ENCODE assay signal across 15 cellular contexts in genomic region chr3:43243590-43244587, GRCh38. TPM values are rescaled to one million over a fixed set of nuclear protein-coding genes. Genes with fewer than 3 reads are reported as not detected.
DNase-seq lines count a peak whose midpoint lies in the region; ATAC-seq, FAIRE-seq and TF ChIP-seq lines count a peak whose summit lies in the region.
"Had no signal": no experiment of that assay in that cellular context is flagged by ENCODE, and none has a peak within 500 bp of the region (broad histone marks: within the 10 kb centered on the region; RNA-seq: fewer than 3 reads in every experiment).

No MANE protein-coding gene starts in this region.

- H3K4me3 ChIP-seq in astrocyte (ENCODE audit: insufficient read depth, low read depth, low read length) (no peak overlapping the region), skeletal muscle cell (ENCODE audit: low read depth, low read length) (no peak overlapping the region)
- H3K4me3 ChIP-seq: cardiac muscle cell, GM12878, lung had no signal

- H3K79me2 ChIP-seq in astrocyte (ENCODE audit: insufficient read depth, low read length) = no peaks in the 10 kb centered on the region

- H3K36me3 ChIP-seq in astrocyte (ENCODE audit: insufficient read depth, low read length) = no peaks in the 10 kb centered on the region
- H3K36me3 ChIP-seq: cardiac muscle cell had no signal

- intact Hi-C loops in activated CD4-positive, alpha-beta T cell treated with anti-CD3 and anti-CD28 coated beads, Interleukin-2, amount 10 ng/mL, durations not matched to agents 24 days and 14 days (cut with micrococcal nuclease) = no loop called here

- DNase-seq in activated CD4-positive, alpha-beta T cell treated with anti-CD3 and anti-CD28 coated beads, Interleukin-2, amount 10 ng/mL, durations not matched to agents 24 days and 14 days = peak; percentile 69
- no peak for DNase-seq in activated CD4-positive, alpha-beta T cell treated with anti-CD3 and anti-CD28 coated beads, Interleukin-2, amount 50 U/mL, for 48 hours
- DNase-seq in M059J (ENCODE audit: low read depth) = peak; percentile 18
- DNase-seq in astrocyte (ENCODE audit: low read depth) = no peak
- peak; percentile 33 for DNase-seq in skeletal muscle cell (ENCODE audit: low read depth)
- no peak for DNase-seq in NCI-H1092 treated with DMSO at 0.1 percent for 48 hours (lab: John Stamatoyannopoulos, UW)
- DNase-seq in anterior cingulate cortex (lab: John Stamatoyannopoulos, UW) = no peak
- DNase-seq: DMS 273 treated with DMSO at 0.1 percent for 48 hours, IMR-90, NCI-H526, occipital lobe had no signal

- H3K9ac ChIP-seq in astrocyte (ENCODE audit: low read length) = no peak overlapping the region

- no peak overlapping the region for H3K4me2 ChIP-seq in astrocyte (ENCODE audit: low read length)

- H3K4me3 Mint-ChIP-seq in activated CD4-positive, alpha-beta T cell treated with anti-CD3 and anti-CD28 coated beads, Interleukin-2, amount 10 ng/mL, durations not matched to agents 24 days and 14 days = peak overlapping the region; percentile 27
- H3K4me3 Mint-ChIP-seq in astrocyte (ENCODE audit: unreplicated experiment) = peak overlapping the region; percentile 43

- no peaks in the 10 kb centered on the region for H3K4me1 ChIP-seq in astrocyte (ENCODE audit: insufficient read depth, low read length)

- peaks cover 30% of the 10 kb centered on the region for H3K4me1 Mint-ChIP-seq in activated CD4-positive, alpha-beta T cell treated with anti-CD3 and anti-CD28 coated beads, Interleukin-2, amount 10 ng/mL, durations not matched to agents 24 days and 14 days
- no peaks in the 10 kb centered on the region for H3K4me1 Mint-ChIP-seq in astrocyte (ENCODE audit: low read depth, unreplicated experiment)

- no peak overlapping the region for H3K27ac ChIP-seq in astrocyte (ENCODE audit: low read depth, low read length)
- H3K27ac ChIP-seq: cardiac muscle cell had no signal

- H3K36me3 Mint-ChIP-seq in activated CD4-positive, alpha-beta T cell treated with anti-CD3 and anti-CD28 coated beads, Interleukin-2, amount 10 ng/mL, durations not matched to agents 24 days and 14 days (ENCODE audit: low read depth) = no peaks in the 10 kb centered on the region
- H3K36me3 Mint-ChIP-seq in astrocyte (ENCODE audit: low read depth, unreplicated experiment) = no peaks in the 10 kb centered on the region

- peaks cover 4% of the 10 kb centered on the region for H3K9me3 ChIP-seq in astrocyte (ENCODE audit: insufficient read depth, low read depth, low read length)

- H2AFZ ChIP-seq in astrocyte (ENCODE audit: low read depth, low read length) = no peak overlapping the region

- H3K27me3 ChIP-seq in astrocyte (ENCODE audit: insufficient read depth, low read length) = peaks cover 6% of the 10 kb centered on the region
- H3K27me3 ChIP-seq: cardiac muscle cell had no signal

- H3K27me3 Mint-ChIP-seq in activated CD4-positive, alpha-beta T cell treated with anti-CD3 and anti-CD28 coated beads, Interleukin-2, amount 10 ng/mL, durations not matched to agents 24 days and 14 days = peaks cover under 1% of the 10 kb centered on the region
- peaks cover 20% of the 10 kb centered on the region for H3K27me3 Mint-ChIP-seq in astrocyte (ENCODE audit: low read depth, unreplicated experiment)

- no peak for FAIRE-seq in astrocyte (lab: Jason Lieb, UNC)
- FAIRE-seq: GM12878 had no signal

- no peak for TF ChIP-seq CTCF in astrocyte (IDR thresholded peaks at IDR 0.05; ENCODE audit: insufficient read depth, low read depth, low read length)

- H4K20me1 ChIP-seq in astrocyte (ENCODE audit: insufficient read depth, low read length) = no peaks in the 10 kb centered on the region

- no peak overlapping the region for H3K27ac Mint-ChIP-seq in activated CD4-positive, alpha-beta T cell treated with anti-CD3 and anti-CD28 coated beads, Interleukin-2, amount 10 ng/mL, durations not matched to agents 24 days and 14 days
- H3K27ac Mint-ChIP-seq in astrocyte (ENCODE audit: unreplicated experiment) = no peak overlapping the region

- peaks cover 4% of the 10 kb centered on the region for H3K9me3 Mint-ChIP-seq in activated CD4-positive, alpha-beta T cell treated with anti-CD3 and anti-CD28 coated beads, Interleukin-2, amount 10 ng/mL, durations not matched to agents 24 days and 14 days
- peaks cover 4% of the 10 kb centered on the region for H3K9me3 Mint-ChIP-seq in astrocyte (ENCODE audit: unreplicated experiment)

- ATAC-seq in SK-N-SH treated with all-trans-retinoic acid at 6 μM for 48 hours = no peak
- ATAC-seq: GM12878 had no signal

TF ChIP-seq in SK-N-SH treated with all-trans-retinoic acid at 6 μM for 48 hours, 23 proteins besides CTCF, POLR2A, EP300 and RAD21:
- TF ChIP-seq RARB (CRISPR knock-in tag; IDR thresholded peaks at IDR 0.05) (no peak), CREB5 (CRISPR knock-in tag; IDR thresholded peaks at IDR 0.05; ENCODE audit: low read depth) (no peak), PATZ1 (CRISPR knock-in tag; IDR thresholded peaks at IDR 0.05; ENCODE audit: borderline replicate concordance) (no peak), ARNTL (CRISPR knock-in tag; IDR thresholded peaks at IDR 0.05; ENCODE audit: borderline replicate concordance, low read depth) (no peak), POU6F1 (CRISPR knock-in tag; IDR thresholded peaks at IDR 0.05; ENCODE audit: borderline replicate concordance, low read depth) (no peak), ZFP30 (CRISPR knock-in tag; IDR thresholded peaks at IDR 0.05) (no peak), ZNF565 (CRISPR knock-in tag; conservative IDR thresholded peaks at IDR 0.05; ENCODE audit: low read depth) (no peak), TOX (CRISPR knock-in tag; IDR thresholded peaks at IDR 0.05; ENCODE audit: borderline replicate concordance) (no peak), ZC3H10 (CRISPR knock-in tag; IDR thresholded peaks at IDR 0.05) (no peak), ZNF8 (CRISPR knock-in tag; IDR thresholded peaks at IDR 0.05) (no peak), PPARA (CRISPR knock-in tag; IDR thresholded peaks at IDR 0.05; ENCODE audit: borderline replicate concordance) (no peak), BACH2 (CRISPR knock-in tag; IDR thresholded peaks at IDR 0.05; ENCODE audit: borderline replicate concordance) (no peak), OSR1 (CRISPR knock-in tag; IDR thresholded peaks at IDR 0.05) (no peak), ZFP3 (CRISPR knock-in tag; IDR thresholded peaks at IDR 0.05) (no peak), CSDC2 (CRISPR knock-in tag; IDR thresholded peaks at IDR 0.05) (no peak)

RNA-seq across cellular contexts. Expression of gene SNRK, which starts 42.5 kb away (rescaled TPM):
- 29.0 and 30.3 TPM in 2 replicates for total RNA-seq in activated CD4-positive, alpha-beta T cell treated with anti-CD3 and anti-CD28 coated beads, Interleukin-2, amount 10 ng/mL, durations not matched to agents 24 days and 14 days
- total RNA-seq in M059J (2014; rRNA removed; shearing (Covaris generic)) = 7.5 and 13.6 TPM in 2 replicates
- 12.8 and 13.3 TPM in 2 replicates for total RNA-seq in astrocyte

Comparison
In these comparisons a context has a peak if more than half of its experiments do, and no peak if none do; other contexts are left out.
1. DNase-seq: peak in activated CD4-positive, alpha-beta T cell treated with anti-CD3 and anti-CD28 coated beads, Interleukin-2, amount 10 ng/mL, durations not matched to agents 24 days and 14 days (single experiment), M059J (single experiment) and skeletal muscle cell (single experiment); none in activated CD4-positive, alpha-beta T cell treated with anti-CD3 and anti-CD28 coated beads, Interleukin-2, amount 50 U/mL, for 48 hours (0 of 2), astrocyte (single experiment), NCI-H1092 treated with DMSO at 0.1 percent for 48 hours (single experiment) and anterior cingulate cortex (0 of 58).